In genomic region chr10:109358325-109358724, GRCh38 we compare ENCODE assay signal across 24 cellular contexts.
"Had no signal": no experiment of that assay in that cellular context is flagged by ENCODE, and none has a peak within 500 bp of the region (broad histone marks: within the 10 kb centered on the region; RNA-seq: fewer than 3 reads in every experiment).

No MANE protein-coding gene starts in this region.

- ATAC-seq: left lobe of liver; naive thymus-derived CD8-positive, alpha-beta T cell; psoas muscle; right lobe of liver; stimulated activated naive B cell treated with anti-CD40 and anti-IgM and Interleukin-4, amounts not matched to agents 10 μg/mL and 1 μg/mL and 100 μg/mL, for 72 hours had no signal

- H3K9me3 ChIP-seq: esophagus squamous epithelium, ovary, psoas muscle, right lobe of liver, thoracic aorta, tibial nerve, upper lobe of left lung had no signal

- H3K4me3 ChIP-seq: coronary artery, esophagus squamous epithelium, ovary, psoas muscle, right lobe of liver, thoracic aorta, tibial nerve, upper lobe of left lung had no signal

- H3K27ac ChIP-seq: coronary artery, esophagus squamous epithelium, ovary, psoas muscle, right lobe of liver, thoracic aorta, tibial nerve, upper lobe of left lung had no signal

- H3K36me3 ChIP-seq: esophagus squamous epithelium, ovary, right lobe of liver, thoracic aorta, tibial nerve, upper lobe of left lung had no signal

- H3K4me1 Mint-ChIP-seq: immature natural killer cell; naive thymus-derived CD8-positive, alpha-beta T cell; stimulated activated naive B cell treated with anti-CD40 and anti-IgM and Interleukin-4, amounts not matched to agents 10 μg/mL and 1 μg/mL and 100 μg/mL, for 72 hours had no signal

- DNase-seq: dermis blood vessel endothelial cell; effector memory CD4-positive, alpha-beta T cell; erythroblast; esophagus squamous epithelium; hypothalamus; immature natural killer cell; islet precursor cell; mesendoderm; naive thymus-derived CD8-positive, alpha-beta T cell; occipital lobe; ovary; posterior cingulate gyrus; psoas muscle; right lobe of liver; small intestine; stimulated activated CD4-positive, alpha-beta T cell treated with anti-CD3 and anti-CD28 coated beads, Interleukin-15, amount 100 ng/mL, for 24 hours; stimulated activated CD4-positive, alpha-beta T cell treated with anti-CD3 and anti-CD28 coated beads, Interleukin-2, amount 100 ng/mL, for 48 hours; stimulated activated naive B cell treated with anti-CD40 and anti-IgM and Interleukin-4, amounts not matched to agents 10 μg/mL and 1 μg/mL and 100 μg/mL, for 72 hours; upper lobe of left lung had no signal

- H3K27me3 Mint-ChIP-seq: stimulated activated naive B cell treated with anti-CD40 and anti-IgM and Interleukin-4, amounts not matched to agents 10 μg/mL and 1 μg/mL and 100 μg/mL, for 72 hours; stimulated activated naive CD8-positive, alpha-beta T cell treated with anti-CD3 and anti-CD28 coated beads, Interleukin-15, Interleukin-2, amounts not matched to agents 100 ng/mL and 50 ng/mL, for 24 hours had no signal

- H3K4me3 Mint-ChIP-seq: immature natural killer cell; naive thymus-derived CD8-positive, alpha-beta T cell; stimulated activated naive B cell treated with anti-CD40 and anti-IgM and Interleukin-4, amounts not matched to agents 10 μg/mL and 1 μg/mL and 100 μg/mL, for 72 hours; stimulated activated naive CD8-positive, alpha-beta T cell treated with anti-CD3 and anti-CD28 coated beads, Interleukin-15, Interleukin-2, amounts not matched to agents 100 ng/mL and 50 ng/mL, for 24 hours had no signal

- H3K27me3 ChIP-seq: esophagus squamous epithelium, ovary, right lobe of liver, tibial nerve, upper lobe of left lung had no signal

- H3K36me3 Mint-ChIP-seq: immature natural killer cell; naive thymus-derived CD8-positive, alpha-beta T cell; stimulated activated naive B cell treated with anti-CD40 and anti-IgM and Interleukin-4, amounts not matched to agents 10 μg/mL and 1 μg/mL and 100 μg/mL, for 72 hours had no signal

- H3K4me1 ChIP-seq: esophagus squamous epithelium, psoas muscle, right lobe of liver, upper lobe of left lung had no signal

- H3K27ac Mint-ChIP-seq: immature natural killer cell; naive thymus-derived CD8-positive, alpha-beta T cell; stimulated activated naive B cell treated with anti-CD40 and anti-IgM and Interleukin-4, amounts not matched to agents 10 μg/mL and 1 μg/mL and 100 μg/mL, for 72 hours; stimulated activated naive CD8-positive, alpha-beta T cell treated with anti-CD3 and anti-CD28 coated beads, Interleukin-15, Interleukin-2, amounts not matched to agents 100 ng/mL and 50 ng/mL, for 24 hours had no signal

- H3K9me3 Mint-ChIP-seq: stimulated activated naive B cell treated with anti-CD40 and anti-IgM and Interleukin-4, amounts not matched to agents 10 μg/mL and 1 μg/mL and 100 μg/mL, for 72 hours; stimulated activated naive CD8-positive, alpha-beta T cell treated with anti-CD3 and anti-CD28 coated beads, Interleukin-15, Interleukin-2, amounts not matched to agents 100 ng/mL and 50 ng/mL, for 24 hours had no signal
